1 cellular context compared by ENCODE assay signal in genomic region chr20:45934587-45935415, GRCh38.
TF ChIP-seq lines count a peak whose summit lies in the region.

Gene PCIF1, plus strand, starts transcription at chr20:45934683. Its CDS starts 4,317 bp downstream, at chr20:45939000.

TF ChIP-seq in HepG2, 621 proteins besides CTCF, POLR2A, EP300 and RAD21 (continued from another document and continues in another):
- TF ChIP-seq ZBTB25 (CRISPR knock-in tag; IDR thresholded peaks at IDR 0.05) (peak; percentile 80; the same call in 1 of the 2 replicates), JUNB (CRISPR knock-in tag; IDR thresholded peaks at IDR 0.05; ENCODE audit: borderline replicate concordance) (no peak), ZNF124 (CRISPR knock-in tag; IDR thresholded peaks at IDR 0.05) (peak; percentile 82), MTF2 (CRISPR knock-in tag; IDR thresholded peaks at IDR 0.05; ENCODE audit: borderline replicate concordance) (no peak; the same call in 1 of the 2 replicates), ZFP36 (IDR thresholded peaks at IDR 0.05; ENCODE audit: borderline replicate concordance, low read depth, low read length, partially characterized antibody) (no peak), ZNF570 (CRISPR knock-in tag; IDR thresholded peaks at IDR 0.05; ENCODE audit: borderline replicate concordance) (no peak), NFKB2 (CRISPR knock-in tag; IDR thresholded peaks at IDR 0.05; ENCODE audit: borderline replicate concordance) (peak; percentile 94), USF2 (IDR thresholded peaks at IDR 0.05; ENCODE audit: low read depth, low read length) (peak; percentile 95), USF2 (CRISPR knock-in tag; IDR thresholded peaks at IDR 0.05; ENCODE audit: borderline replicate concordance) (peak; percentile 85), HNRNPLL (IDR thresholded peaks at IDR 0.05; ENCODE audit: low read depth, low read length, poor library complexity, severe bottlenecking) (peak; percentile 75), MATR3 (CRISPR knock-in tag; IDR thresholded peaks at IDR 0.05) (no peak), ZNF550 (CRISPR knock-in tag; IDR thresholded peaks at IDR 0.05; ENCODE audit: borderline replicate concordance) (0 out of 2 replicates have a peak, but pooled peaks have one; percentile 90), ZNF746 (CRISPR knock-in tag; IDR thresholded peaks at IDR 0.05) (peak; percentile 93), FOXC1 (CRISPR knock-in tag; IDR thresholded peaks at IDR 0.05; ENCODE audit: borderline replicate concordance) (peak; percentile 96; the same call in 1 of the 2 replicates), FOSL1 (CRISPR knock-in tag; IDR thresholded peaks at IDR 0.05; ENCODE audit: borderline replicate concordance) (peak; percentile 31; the same call in 1 of the 2 replicates), ZNF432 (CRISPR knock-in tag; IDR thresholded peaks at IDR 0.05; ENCODE audit: borderline replicate concordance) (no peak), ZNF564 (CRISPR knock-in tag; IDR thresholded peaks at IDR 0.05) (peak; percentile 64; the same call in 1 of the 2 replicates), ZNF772 (CRISPR knock-in tag; IDR thresholded peaks at IDR 0.05) (peak; percentile 98), ELF1 (CRISPR knock-in tag; IDR thresholded peaks at IDR 0.05) (peak; percentile 80), RERE (CRISPR knock-in tag; IDR thresholded peaks at IDR 0.05; ENCODE audit: low read depth) (0 out of 2 replicates have a peak, but pooled peaks have one; percentile 17), SRF (IDR thresholded peaks at IDR 0.05; ENCODE audit: low read depth, low read length) (no peak; the same call in 1 of the 2 replicates), ZNF225 (CRISPR knock-in tag; IDR thresholded peaks at IDR 0.05) (peak; percentile 84), SMAD3 (CRISPR knock-in tag; IDR thresholded peaks at IDR 0.05) (peak; percentile 91), TOPORS (CRISPR knock-in tag; IDR thresholded peaks at IDR 0.05) (0 out of 2 replicates have a peak, but pooled peaks have one; percentile 79), ZNF451 (CRISPR knock-in tag; IDR thresholded peaks at IDR 0.05) (peak; percentile 96), ZNF704 (CRISPR knock-in tag; IDR thresholded peaks at IDR 0.05; ENCODE audit: borderline replicate concordance) (no peak; the same call in 1 of the 2 replicates), CHD4 (IDR thresholded peaks at IDR 0.05; ENCODE audit: borderline replicate concordance, low read length) (no peak), CCAR2 (optimal IDR thresholded peaks at IDR 0.05; ENCODE audit: low read depth, low read length) (no peak), ZSCAN20 (CRISPR knock-in tag; IDR thresholded peaks at IDR 0.05; ENCODE audit: borderline replicate concordance) (peak; percentile 94; the same call in 1 of the 2 replicates), ZBTB40 (IDR thresholded peaks at IDR 0.05) (no peak), ZBTB40 (CRISPR knock-in tag; IDR thresholded peaks at IDR 0.05) (peak; percentile 82), IKZF5 (CRISPR knock-in tag; IDR thresholded peaks at IDR 0.05) (peak; percentile 81), ZNF841 (CRISPR knock-in tag; IDR thresholded peaks at IDR 0.05; ENCODE audit: borderline replicate concordance) (no peak), PATZ1 (CRISPR knock-in tag; IDR thresholded peaks at IDR 0.05) (peak; percentile 73), AGO2 (optimal IDR thresholded peaks at IDR 0.05; ENCODE audit: low read depth, low read length) (peak; percentile 100), RBM39 (IDR thresholded peaks at IDR 0.05; ENCODE audit: low read depth, low read length, poor library complexity, severe bottlenecking) (peak; percentile 89)
